21 cellular contexts compared by ENCODE assay signal in genomic region chr17:14222611-14223010, GRCh38. TPM values are rescaled to one million over a fixed set of nuclear protein-coding genes. Genes with fewer than 3 reads are reported as not detected.
"Had no signal": no experiment of that assay in that cellular context is flagged by ENCODE, and none has a peak within 500 bp of the region (broad histone marks: within the 10 kb centered on the region; RNA-seq: fewer than 3 reads in every experiment).

No MANE protein-coding gene starts in this region.

- H3K4me3 ChIP-seq: MG63 had no signal

- H3K27me3 ChIP-seq: MG63 had no signal

- H3K9me3 ChIP-seq: MG63, SK-N-SH had no signal

- H3K36me3 ChIP-seq: MG63 had no signal

- DNase-seq: Karpas-422, KG1, MG63, NCI-H1092, NCI-H1105 treated with DMSO at 0.1 percent for 48 hours, NCI-H1417 treated with DMSO at 0.1 percent for 48 hours, NCI-H146, NCI-H1694 treated with DMSO at 0.1 percent for 48 hours, NCI-H1930, NCI-H2081, NCI-H2107, NCI-H2227 treated with DMSO at 0.1 percent for 48 hours, NCI-H524, NCI-H526 treated with DMSO at 0.1 percent for 48 hours, NCI-H774, RPMI8226, SHP77, SK-N-SH had no signal

RNA-seq across cellular contexts. Expression of gene CDRT15, which starts 14.1 kb away (rescaled TPM):
- total RNA-seq: HT-29, NCI-H460, SK-MEL-5 had no signal
- polyA plus RNA-seq: SK-N-SH had no signal
